ENCODE assay signal across 9 cellular contexts in the genomic region with DNA sequence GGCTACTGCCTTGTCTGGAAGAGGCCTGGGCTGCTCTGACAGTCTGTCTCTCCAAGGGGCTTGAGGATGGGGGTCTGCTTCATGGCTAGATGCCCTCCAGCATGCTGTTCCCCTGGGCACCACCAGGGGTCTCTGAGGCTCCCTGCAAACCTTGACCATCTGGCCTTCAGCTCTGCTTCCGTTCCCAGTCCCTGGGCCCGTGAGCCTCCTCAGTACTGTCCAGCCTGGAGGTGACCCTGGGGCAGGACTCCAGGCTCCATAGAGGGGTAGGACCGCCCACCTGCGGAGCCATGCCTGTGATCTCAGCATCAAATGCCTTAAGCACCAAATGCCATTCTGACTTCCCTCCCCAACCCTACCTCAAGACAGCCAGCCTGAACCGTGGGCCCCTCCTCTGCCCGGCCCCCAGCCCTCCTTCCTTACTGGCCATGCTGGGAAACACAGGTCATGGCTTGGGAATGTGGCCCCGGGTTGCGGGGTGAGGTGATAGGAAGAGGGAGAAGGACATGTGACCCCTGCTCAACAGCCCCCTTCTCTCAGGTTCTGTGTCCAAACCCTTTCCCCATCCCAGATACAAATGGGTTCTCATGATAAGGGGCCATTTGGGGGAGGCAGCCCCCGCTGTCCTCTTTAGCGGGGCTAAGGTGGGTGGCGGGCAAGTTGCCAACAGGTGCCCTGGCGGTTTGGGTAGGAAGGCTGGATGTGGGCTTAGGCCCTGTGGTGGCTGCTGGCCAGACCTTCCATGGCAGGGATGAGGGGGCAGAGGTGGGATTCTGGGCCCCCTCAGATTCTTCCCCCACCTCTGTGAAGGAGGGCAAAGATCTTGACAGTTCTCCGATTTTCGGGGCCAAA. TPM values are rescaled to one million over a fixed set of nuclear protein-coding genes. Genes with fewer than 3 reads are reported as not detected.
DNase-seq lines count a peak whose midpoint lies in the region; ATAC-seq and TF ChIP-seq lines count a peak whose summit lies in the region.
"Had no signal": no experiment of that assay in that cellular context is flagged by ENCODE, and none has a peak within 500 bp of the region (broad histone marks: within the 10 kb centered on the region; RNA-seq: fewer than 3 reads in every experiment).

No MANE protein-coding gene starts in this region.

- H3K36me3 ChIP-seq in osteoblast (ENCODE audit: insufficient read depth, low read length) = peaks cover 49% of the 10 kb centered on the region

- peaks cover 27% of the 10 kb centered on the region for H3K4me1 ChIP-seq in osteoblast (ENCODE audit: insufficient read depth, low read length)

- H3K4me1 Mint-ChIP-seq in activated T-cell treated with anti-CD3 and anti-CD28 coated beads, Interleukin-2, amount 50 U/mL, for 4 hours (ENCODE audit: low read depth) = peaks cover 3% of the 10 kb centered on the region

- H3K27ac ChIP-seq in osteoblast (ENCODE audit: low read depth, low read length) = peak overlapping the region; percentile 71

- H3K4me2 ChIP-seq in osteoblast (ENCODE audit: insufficient read depth, low read length) = peak overlapping the region; percentile 56

- no peaks in the 10 kb centered on the region for H3K36me3 Mint-ChIP-seq in activated T-cell treated with anti-CD3 and anti-CD28 coated beads, Interleukin-2, amount 50 U/mL, for 4 hours (ENCODE audit: insufficient read depth)

- no peaks in the 10 kb centered on the region for H4K20me1 ChIP-seq in osteoblast (ENCODE audit: insufficient read depth, low read length)

- peak overlapping the region; percentile 9 for H3K4me3 ChIP-seq in osteoblast (ENCODE audit: insufficient read depth, low read length)

- H3K9me3 ChIP-seq in osteoblast (ENCODE audit: low read depth, low read length) = no peaks in the 10 kb centered on the region

- H3K27me3 Mint-ChIP-seq in activated T-cell treated with anti-CD3 and anti-CD28 coated beads, Interleukin-2, amount 50 U/mL, for 4 hours (ENCODE audit: low read depth) = peaks cover 2% of the 10 kb centered on the region

- no peaks in the 10 kb centered on the region for H3K9me3 Mint-ChIP-seq in activated T-cell treated with anti-CD3 and anti-CD28 coated beads, Interleukin-2, amount 50 U/mL, for 4 hours

- peak; percentile 12 for DNase-seq in NCI-H2029 (lab: John Stamatoyannopoulos, UW)
- DNase-seq in NCI-H2029 treated with DMSO at 0.1 percent for 48 hours (lab: John Stamatoyannopoulos, UW) = no peak
- peak; percentile 57 for DNase-seq in NCI-H460 (ENCODE audit: extremely low read depth, low read depth)
- DNase-seq in activated T-cell treated with anti-CD3 and anti-CD28 coated beads, Interleukin-2, amount 50 U/mL, for 4 hours = peak; percentile 39
- DNase-seq in foreskin melanocyte = peak; percentile 16
- DNase-seq in osteoblast (ENCODE audit: insufficient read length, low spot score, missing footprints) = peak; percentile 96

- H3K27me3 ChIP-seq in osteoblast (ENCODE audit: insufficient read depth, low read length) = no peaks in the 10 kb centered on the region

- peak; percentile 71 for ATAC-seq in HG02571 (IDR thresholded peaks at IDR 0.05; ENCODE audit: unreplicated experiment)
- ATAC-seq in activated T-cell treated with anti-CD3 and anti-CD28 coated beads, Interleukin-2, amount 50 U/mL, for 4 hours = peak; percentile 37 to 44
- ATAC-seq in GM21528 (IDR thresholded peaks at IDR 0.05; ENCODE audit: low FRiP score, unreplicated experiment) = no peak

- no peak overlapping the region for H3K4me3 Mint-ChIP-seq in activated T-cell treated with anti-CD3 and anti-CD28 coated beads, Interleukin-2, amount 50 U/mL, for 4 hours

- no peak overlapping the region for H2AFZ ChIP-seq in osteoblast (ENCODE audit: low read length)

- no peaks in the 10 kb centered on the region for H3K79me2 ChIP-seq in osteoblast (ENCODE audit: insufficient read depth, low read length)

- TF ChIP-seq CTCF in osteoblast (IDR thresholded peaks at IDR 0.05; ENCODE audit: extremely low read depth, low read depth, low read length) = peak; percentile 90

RNA-seq across cellular contexts. Expression of gene SPEG, which starts 25.0 kb away (rescaled TPM):
- total RNA-seq in NCI-H460 (2014; rRNA removed; shearing (Covaris generic)) = 0.29 and 0.99 TPM in 2 replicates
- 1.4 and 7.4 TPM in 2 replicates for polyA plus RNA-seq in NCI-H460 (2014; cell fraction: nucleus; rRNA removed)
- 1 to 10 TPM in 1 of 3 donors, under 1 TPM in 2; 0.74 to 2.1 (median 0.79) TPM for total RNA-seq in activated T-cell treated with anti-CD3 and anti-CD28 coated beads, Interleukin-2, amount 50 U/mL, for 4 hours
- 24.2 and 26.4 TPM in 2 replicates for total RNA-seq in osteoblast

RNA-seq across cellular contexts. Expression of gene GMPPA, which starts 39.0 kb away (rescaled TPM):
- 36.8 and 40.2 TPM in 2 replicates for total RNA-seq in NCI-H460 (2014; rRNA removed; shearing (Covaris generic))
- 68.7 and 93.4 TPM in 2 replicates for polyA plus RNA-seq in NCI-H460 (2014; cell fraction: nucleus; rRNA removed)
- 10 to 100 TPM; 36.8 to 47.9 (median 46.7) TPM for total RNA-seq in activated T-cell treated with anti-CD3 and anti-CD28 coated beads, Interleukin-2, amount 50 U/mL, for 4 hours
- total RNA-seq in osteoblast = 46.0 and 46.3 TPM in 2 replicates

RNA-seq across cellular contexts. Expression of gene DES, which starts 41.5 kb away (rescaled TPM):
- 0.38 and 0.50 TPM in 2 replicates for total RNA-seq in NCI-H460 (2014; rRNA removed; shearing (Covaris generic))
- polyA plus RNA-seq in NCI-H460 (2014; cell fraction: nucleus; rRNA removed) = 1.2 and 2.0 TPM in 2 replicates
- under 1 TPM; 0.49 to 0.61 (median 0.58) TPM for total RNA-seq in activated T-cell treated with anti-CD3 and anti-CD28 coated beads, Interleukin-2, amount 50 U/mL, for 4 hours
- 0.72 and 1.2 TPM in 2 replicates for total RNA-seq in osteoblast
- total RNA-seq: glomerular endothelial cell had no signal

RNA-seq across cellular contexts. Expression of gene ASIC4, which starts 54.6 kb away (rescaled TPM):
- 0.17 and 0.43 TPM in 2 replicates for total RNA-seq in NCI-H460 (2014; rRNA removed; shearing (Covaris generic))
- not detected in 2 replicates for polyA plus RNA-seq in NCI-H460 (2014; cell fraction: nucleus; rRNA removed)
- under 1 TPM in 1 of 3 donors, not detected in 2; 0.08 TPM for total RNA-seq in activated T-cell treated with anti-CD3 and anti-CD28 coated beads, Interleukin-2, amount 50 U/mL, for 4 hours
- total RNA-seq in osteoblast = under 0.01 TPM in 1 of 2 replicates, not detected in the other
- total RNA-seq: glomerular endothelial cell had no signal
